ENCODE assay signal across 8 cellular contexts in genomic region chr1:17274186-17275170, GRCh38. TPM values are rescaled to one million over a fixed set of nuclear protein-coding genes. Genes with fewer than 3 reads are reported as not detected.
A peak's percentile ranks its signal among the peaks of the same experiment; 100 is the strongest.
DNase-seq lines count a peak whose midpoint lies in the region; ATAC-seq, FAIRE-seq and TF ChIP-seq lines count a peak whose summit lies in the region.

No MANE protein-coding gene starts in this region.

- peak overlapping the region; percentile 97; the same call in 1 of the 2 replicates for H2BK15ac ChIP-seq in H1 (ENCODE audit: low read length)

- H2BK12ac ChIP-seq in H1 (ENCODE audit: low read depth, low read length), result 0 out of 2 replicates have a peak overlapping the region, but pooled peaks have one; percentile 50

- H3K9me3 Mint-ChIP-seq in nephron progenitor cell, result no peaks in the 10 kb centered on the region

- no peak overlapping the region for H3K4me3 ChIP-seq in H1 (ENCODE audit: extremely low read depth in 1 of 4, insufficient read depth in 2 of 4, low read depth in 3 of 4, low read length in 4 of 4)

- peak; percentile 35 for ATAC-seq in HG03442 (IDR thresholded peaks at IDR 0.05; ENCODE audit: unreplicated experiment)
- ATAC-seq in HG03378 (IDR thresholded peaks at IDR 0.05; ENCODE audit: unreplicated experiment), result no peak
- ATAC-seq in GM18498 (IDR thresholded peaks at IDR 0.05; ENCODE audit: unreplicated experiment), result no peak

- no peak overlapping the region for H2BK120ac ChIP-seq in H1 (replicated peaks; ENCODE audit: low read depth, low read length)

- H3K9me3 ChIP-seq in H1 (ENCODE audit: insufficient read depth in 2 of 2, low read depth in 1 of 2, low read length in 1 of 2), result no peaks in the 10 kb centered on the region

- H4K8ac ChIP-seq in H1 (ENCODE audit: extremely low read depth, insufficient read depth, low read length), result no peak overlapping the region

- H3K27ac ChIP-seq in H1 (ENCODE audit: low read depth, low read length), result no peak overlapping the region

- no peaks in the 10 kb centered on the region for H4K20me1 ChIP-seq in H1 (replicated peaks in 1 of 2; ENCODE audit: control insufficient read depth in 1 of 2, insufficient read depth in 2 of 2, low read length in 2 of 2)

- CTCF ChIA-PET in H1 (lab: Charles Lee; ENCODE audit: partially characterized antibody), result interaction anchor here (0.6 to 3.9 kb wide), 57 partner anchors 10 to 317 kb away, joined by 3 to 31 read pairs (median 4); partner anchors contain the start of genes PADI2 and PADI3

- no peak for TF ChIP-seq POLR2A in H1 (IDR thresholded peaks at IDR 0.05; ENCODE audit: control extremely low read depth in 1 of 2, low read depth in 2 of 2, low read length in 2 of 2)

- no peak overlapping the region for H3K56ac ChIP-seq in H1 (replicated peaks; ENCODE audit: insufficient read length, low read depth, low read length)

- no peak overlapping the region for H3K14ac ChIP-seq in H1 (ENCODE audit: insufficient read length)

- H3K4me3 Mint-ChIP-seq in nephron progenitor cell, result no peak overlapping the region

- H3K23me2 ChIP-seq in H1 (ENCODE audit: low read depth, low read length), result no peaks in the 10 kb centered on the region

- no peaks in the 10 kb centered on the region for H3K27me3 ChIP-seq in H1 (replicated peaks in 1 of 4; ENCODE audit: control insufficient read depth in 3 of 4, extremely low read depth in 1 of 4, insufficient read depth in 3 of 4, low read length in 3 of 4)

- POLR2A ChIA-PET in H1 (lab: Charles Lee; ENCODE audit: partially characterized antibody), result no interaction called here

- H3K18ac ChIP-seq in H1 (ENCODE audit: extremely low read depth, low read length), result no peak overlapping the region

- no peak overlapping the region for H4K5ac ChIP-seq in H1 (ENCODE audit: insufficient read length, low read depth, low read length)

- peak; percentile 79 to 83 for TF ChIP-seq RAD21 in H1 (IDR thresholded peaks at IDR 0.05 in 1 of 2, conservative IDR thresholded peaks at IDR 0.05 in 1 of 2; ENCODE audit: low read depth in 2 of 2, low read length in 2 of 2)

- H2BK5ac ChIP-seq in H1 (ENCODE audit: low read depth, low read length), result no peak overlapping the region

- no peak overlapping the region for H3K9ac ChIP-seq in H1 (replicated peaks in 1 of 4; ENCODE audit: extremely low read depth in 1 of 4, low read depth in 3 of 4, low read length in 3 of 4)

- no peaks in the 10 kb centered on the region; a peak in 1 of 7 replicates for H3K4me1 ChIP-seq in H1 (replicated peaks in 1 of 4; ENCODE audit: control insufficient read depth in 3 of 4, insufficient read depth in 4 of 4, low read length in 3 of 4)

- WGBS in H1 (ENCODE audit: extremely low coverage in 1 of 2, insufficient coverage in 1 of 2, insufficient read length in 1 of 2, insufficient replicate concordance in 2 of 2, low coverage in 1 of 2, low lambda C conversion rate in 2 of 2, missing lambda C conversion rate in 1 of 2), 2 experiments, result 48% methylated on average over 15 of the region's 15 CpGs; no CpG with 5 or more reads in 1 of the 2 experiments

- peak overlapping the region; percentile 9; the same call in 1 of the 2 replicates for H2AK5ac ChIP-seq in H1 (ENCODE audit: low read depth, low read length)

- H3K36me3 Mint-ChIP-seq in nephron progenitor cell (ENCODE audit: low read depth), result no peaks in the 10 kb centered on the region

- no peaks in the 10 kb centered on the region for H3K79me1 ChIP-seq in H1 (ENCODE audit: low read depth, low read length)

- TF ChIP-seq CTCF in H1 (IDR thresholded peaks at IDR 0.05; ENCODE audit: control extremely low read depth in 1 of 3, insufficient read depth in 1 of 3, low read depth in 1 of 3, low read length in 3 of 3) (peak; percentile 84 to 93 (median 92)), nephron progenitor cell (IDR thresholded peaks at IDR 0.05) (peak; percentile 79)

- H3K36me3 ChIP-seq in H1 (ENCODE audit: control insufficient read depth in 2 of 4, insufficient read depth in 4 of 4, low read length in 3 of 4), result no peaks in the 10 kb centered on the region

- FAIRE-seq in H1 (lab: Jason Lieb, UNC), result peak; percentile 74

- DNase-seq in NK-92 treated with Interleukin-12 subunit alpha and Interleukin-12 subunit beta, amount 100 ng/mL, for 24 hours (lab: John Stamatoyannopoulos, UW), result peak; percentile 43
- DNase-seq in NK-92 (lab: John Stamatoyannopoulos, UW; ENCODE audit: unreplicated experiment) (no peak), RPMI7951 (ENCODE audit: low read depth) (peak; percentile 80), H1 (ENCODE audit: low read depth in 1 of 2, low spot score in 2 of 2) (peak; percentile 59 to 94), nephron progenitor cell (peak; percentile 83)

- peaks cover 23% of the 10 kb centered on the region for H3K27me3 Mint-ChIP-seq in nephron progenitor cell (ENCODE audit: low read depth, poor library complexity)

- TF ChIP-seq EP300 in H1 (IDR thresholded peaks at IDR 0.05; ENCODE audit: borderline replicate concordance in 1 of 2, low read depth in 2 of 2, low read length in 2 of 2), result no peak

- no peak overlapping the region for H4K91ac ChIP-seq in H1 (replicated peaks; ENCODE audit: insufficient read length, low read length)

- H2AFZ ChIP-seq in H1 (ENCODE audit: low read length), result peak overlapping the region; percentile 91

- peaks cover 31% of the 10 kb centered on the region for H3K4me1 Mint-ChIP-seq in nephron progenitor cell

- no peak overlapping the region for H2BK20ac ChIP-seq in H1 (ENCODE audit: low read length)

- H3K79me2 ChIP-seq in H1 (ENCODE audit: control insufficient read depth in 1 of 2, insufficient read depth in 2 of 2, low read length in 2 of 2), result no peaks in the 10 kb centered on the region

- no peak overlapping the region for H3K23ac ChIP-seq in H1 (ENCODE audit: insufficient read length)

- no peak overlapping the region for H3K27ac Mint-ChIP-seq in nephron progenitor cell

- no peak overlapping the region for H3K4me2 ChIP-seq in H1 (ENCODE audit: insufficient read depth in 1 of 2, low read depth in 2 of 2, low read length in 2 of 2)

- H3K4ac ChIP-seq in H1 (replicated peaks; ENCODE audit: insufficient read length, low read depth, low read length), result no peak overlapping the region

TF ChIP-seq in H1, 55 proteins besides CTCF, POLR2A, EP300 and RAD21 (continues in another document):
- no peak for TF ChIP-seq TAF7 (optimal IDR thresholded peaks at IDR 0.05; ENCODE audit: borderline replicate concordance, low read depth, low read length)
- no peak for TF ChIP-seq EZH2 (IDR thresholded peaks at IDR 0.05; ENCODE audit: low read depth, low read length, severe bottlenecking)
- TF ChIP-seq JUN (IDR thresholded peaks at IDR 0.05; ENCODE audit: low read depth, low read length), result no peak
- no peak for TF ChIP-seq CHD1 (IDR thresholded peaks at IDR 0.05; ENCODE audit: low read depth, low read length)
- TF ChIP-seq SIX5 (IDR thresholded peaks at IDR 0.05; ENCODE audit: low read depth, low read length), result no peak
- no peak for TF ChIP-seq RFX5 (IDR thresholded peaks at IDR 0.05; ENCODE audit: borderline replicate concordance, low read depth, low read length)
- 0 out of 2 replicates have a peak, but pooled peaks have one; percentile 14 for TF ChIP-seq TEAD4 (IDR thresholded peaks at IDR 0.05; ENCODE audit: low read depth, low read length)
- no peak for TF ChIP-seq ATF2 (IDR thresholded peaks at IDR 0.05; ENCODE audit: low read length)
- no peak for TF ChIP-seq KDM5A (IDR thresholded peaks at IDR 0.05; ENCODE audit: low read length)
- 0 out of 2 replicates have a peak, but pooled peaks have one; percentile 30 for TF ChIP-seq MAX (IDR thresholded peaks at IDR 0.05)
- TF ChIP-seq BACH1 (IDR thresholded peaks at IDR 0.05; ENCODE audit: low read length), result no peak
- peak; percentile 50; the same call in 1 of the 2 replicates for TF ChIP-seq EGR1 (IDR thresholded peaks at IDR 0.05; ENCODE audit: borderline replicate concordance, low read depth, low read length)
- no peak for TF ChIP-seq ZNF274 (IDR thresholded peaks at IDR 0.05; ENCODE audit: borderline replicate concordance, extremely low read depth, low read length)

RNA-seq across cellular contexts. Expression of gene PADI3, which starts 25.6 kb away (rescaled TPM):
- 44.9 and 48.8 TPM in 2 replicates for total RNA-seq in RPMI7951 (2014; rRNA removed; shearing (Covaris generic))
- total RNA-seq in H1 (2021; fragmentation: NEBNext Ultra II Directional; extraction: Animal tissue kit (Norgen Biotek cat#: 25700)), result 0.37 and 0.44 TPM in 2 replicates
- 0.94 and 1.9 TPM in 2 replicates for polyA plus RNA-seq in H1 (2011; rRNA removed)
- 1.6 TPM for polyA plus RNA-seq in H1 (2011; cell fraction: cytosol; rRNA removed)
- polyA plus RNA-seq in H1 (2011; cell fraction: nucleus; rRNA removed), result 3.4 TPM
- polyA plus RNA-seq in H1 (2012, experiment 1 of 2), result 0.35 to 0.85 TPM (median 0.64 TPM) in 4 replicates
- 0.33 TPM for polyA plus RNA-seq in H1 (2012, experiment 2 of 2)
- polyA plus RNA-seq in H1 (2013, experiment 1 of 2), result 0.59 TPM
- polyA plus RNA-seq in H1 (2013, experiment 2 of 2), result 0.35 TPM
- 1.3 and 1.7 TPM in 2 replicates for polyA minus RNA-seq in H1 (2011; rRNA and poly(A)+ RNA removed)
- 0.81 TPM for polyA minus RNA-seq in H1 (2011; cell fraction: cytosol; rRNA and poly(A)+ RNA removed)
- polyA minus RNA-seq in H1 (2011; cell fraction: nucleus; rRNA and poly(A)+ RNA removed), result 1.6 TPM

RNA-seq across cellular contexts. Expression of gene PADI4, which starts 33.5 kb away (rescaled TPM):
- total RNA-seq in RPMI7951 (2014; rRNA removed; shearing (Covaris generic)), result 3.5 and 6.7 TPM in 2 replicates
- not detected in 2 replicates for total RNA-seq in H1 (2021; fragmentation: NEBNext Ultra II Directional; extraction: Animal tissue kit (Norgen Biotek cat#: 25700))
- polyA plus RNA-seq in H1 (2011; rRNA removed), result 0.17 and 0.29 TPM in 2 replicates
- 0.18 TPM for polyA plus RNA-seq in H1 (2011; cell fraction: cytosol; rRNA removed)
- polyA plus RNA-seq in H1 (2011; cell fraction: nucleus; rRNA removed), result 0.11 TPM
- 0.06 to 0.25 TPM (median 0.20 TPM) in 3 of 4 replicates, not detected in the other for polyA plus RNA-seq in H1 (2012, experiment 1 of 2)
- 0.07 TPM for polyA plus RNA-seq in H1 (2012, experiment 2 of 2)
- 0.39 TPM for polyA plus RNA-seq in H1 (2013, experiment 1 of 2)
- polyA plus RNA-seq in H1 (2013, experiment 2 of 2), result 0.29 TPM
- polyA minus RNA-seq in H1 (2011; rRNA and poly(A)+ RNA removed), result 0.41 TPM in 1 of 2 replicates, not detected in the other
- polyA minus RNA-seq in H1 (2011; cell fraction: cytosol; rRNA and poly(A)+ RNA removed), result not detected
- not detected for polyA minus RNA-seq in H1 (2011; cell fraction: nucleus; rRNA and poly(A)+ RNA removed)

Comparison
In these comparisons a context has a peak if more than half of its experiments do, and no peak if none do; other contexts are left out.
1. RNA of gene PADI3, which starts 25.6 kb away (total RNA-seq): 44.9 to 48.8 TPM in RPMI7951; 0.37 to 0.44 TPM in H1; every median in the first group is over 10 times any median in the second.